8 cellular contexts compared by ENCODE assay signal in the genomic region with DNA sequence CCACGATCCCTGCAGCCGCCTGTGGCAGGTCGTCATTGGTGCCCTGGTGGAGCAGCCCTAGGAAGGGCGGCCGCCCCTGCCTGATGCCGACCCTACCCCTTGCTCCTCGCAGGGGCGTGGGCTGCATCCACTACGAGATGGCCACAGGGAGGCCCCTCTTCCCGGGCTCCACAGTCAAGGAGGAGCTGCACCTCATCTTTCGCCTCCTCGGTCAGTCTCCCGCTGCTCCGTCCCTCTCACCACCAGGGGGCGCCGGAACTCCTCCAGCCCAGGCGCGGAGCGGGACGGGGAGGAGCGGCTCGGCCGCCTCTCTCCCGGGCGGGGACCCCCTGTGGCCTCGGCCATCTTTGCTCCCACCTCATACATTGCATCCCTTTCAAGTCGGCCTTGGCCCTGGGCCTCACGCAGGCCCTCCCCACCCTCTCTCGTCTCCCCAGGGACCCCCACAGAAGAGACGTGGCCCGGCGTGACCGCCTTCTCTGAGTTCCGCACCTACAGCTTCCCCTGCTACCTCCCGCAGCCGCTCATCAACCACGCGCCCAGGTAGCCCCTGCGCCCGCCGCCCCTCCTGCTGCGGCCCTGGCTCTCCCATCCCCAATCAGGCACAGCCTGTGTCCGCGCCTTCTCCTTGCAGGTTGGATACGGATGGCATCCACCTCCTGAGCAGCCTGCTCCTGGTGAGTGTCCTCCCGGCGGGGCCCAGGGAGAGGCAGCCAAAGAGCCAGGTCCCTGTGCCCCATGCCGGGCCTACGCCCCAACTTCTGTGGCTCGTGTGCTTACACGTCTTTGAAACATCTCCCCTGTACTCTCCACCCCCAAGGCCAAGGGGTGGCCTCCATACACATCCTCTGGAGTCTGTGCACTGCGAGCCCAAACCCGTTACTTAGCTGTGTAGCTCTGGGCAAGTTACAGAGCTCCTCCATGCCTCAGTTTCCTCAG. TPM values are rescaled to one million over a fixed set of nuclear protein-coding genes. Genes with fewer than 3 reads are reported as not detected.
DNase-seq lines count a peak whose midpoint lies in the region; ATAC-seq and TF ChIP-seq lines count a peak whose summit lies in the region.

No MANE protein-coding gene starts in this region.

- peak overlapping the region in 9 of 10 donors; percentile 23 to 68 (median 62) for H3K4me3 Mint-ChIP-seq in naive thymus-derived CD4-positive, alpha-beta T cell
- H3K4me3 Mint-ChIP-seq in stimulated activated effector memory CD8-positive, alpha-beta T cell treated with anti-CD3 and anti-CD28 coated beads, Interleukin-12 subunit alpha, Interleukin-12 subunit beta, amount 100 ng/mL, for 72 hours, result peak overlapping the region; percentile 44

- no peaks in the 10 kb centered on the region for H3K9me3 Mint-ChIP-seq in naive thymus-derived CD4-positive, alpha-beta T cell
- H3K9me3 Mint-ChIP-seq in stimulated activated effector memory CD8-positive, alpha-beta T cell treated with anti-CD3 and anti-CD28 coated beads, Interleukin-12 subunit alpha, Interleukin-12 subunit beta, amount 100 ng/mL, for 72 hours, result no peaks in the 10 kb centered on the region

- H3K4me1 ChIP-seq in OCI-LY1 (ENCODE audit: insufficient read depth, low read length, severe bottlenecking), result peaks cover 8% of the 10 kb centered on the region
- H3K4me1 ChIP-seq in naive thymus-derived CD4-positive, alpha-beta T cell (ENCODE audit: control insufficient read depth in 2 of 2, insufficient read depth in 2 of 2, low read length in 2 of 2), result no peaks in the 10 kb centered on the region

- H3K27me3 ChIP-seq in OCI-LY1 (ENCODE audit: insufficient read depth, low read length), result no peaks in the 10 kb centered on the region
- no peaks in the 10 kb centered on the region for H3K27me3 ChIP-seq in naive thymus-derived CD4-positive, alpha-beta T cell (ENCODE audit: control insufficient read depth in 2 of 2, insufficient read depth in 2 of 2, low read length in 2 of 2)

- CTCF ChIA-PET in naive thymus-derived CD4-positive, alpha-beta T cell (lab: Charles Lee), result interaction anchor here (0.6 to 12.1 kb wide), 9 partner anchors 44 to 388 kb away, joined by 3 to 154 read pairs (median 4); no protein-coding TSS in a partner anchor

- no peaks in the 10 kb centered on the region for H3K36me3 ChIP-seq in OCI-LY1 (ENCODE audit: insufficient read depth, low read length)
- H3K36me3 ChIP-seq in naive thymus-derived CD4-positive, alpha-beta T cell (ENCODE audit: control insufficient read depth in 2 of 3, insufficient read depth in 3 of 3, low read length in 3 of 3), result no peaks in the 10 kb centered on the region

- peaks cover 0 to 5% (median 0%) of the 10 kb centered on the region in 5 donors for H3K27me3 Mint-ChIP-seq in naive thymus-derived CD4-positive, alpha-beta T cell

- no peaks in the 10 kb centered on the region for H3K9me2 ChIP-seq in OCI-LY1 (ENCODE audit: low read depth, low read length)

- peak overlapping the region; percentile 76 for H3K4me2 ChIP-seq in OCI-LY1 (ENCODE audit: low read length)

- H3F3A ChIP-seq in OCI-LY1 (ENCODE audit: insufficient read depth, low read length), result no peaks in the 10 kb centered on the region

- H3K9ac ChIP-seq in OCI-LY1 (ENCODE audit: low read length), result peak overlapping the region; percentile 48; the same call in 1 of the 2 replicates

- no peaks in the 10 kb centered on the region for H3K79me2 ChIP-seq in OCI-LY1 (ENCODE audit: insufficient read depth, low read length)

- H3K4me1 Mint-ChIP-seq in naive thymus-derived CD4-positive, alpha-beta T cell, result peaks cover 0 to 5% (median 0%) of the 10 kb centered on the region in 7 donors
- peaks cover 10% of the 10 kb centered on the region for H3K4me1 Mint-ChIP-seq in stimulated activated effector memory CD8-positive, alpha-beta T cell treated with anti-CD3 and anti-CD28 coated beads, Interleukin-12 subunit alpha, Interleukin-12 subunit beta, amount 100 ng/mL, for 72 hours

- no peak overlapping the region for H3K27ac ChIP-seq in OCI-LY1 (ENCODE audit: low read depth, low read length, poor library complexity, severe bottlenecking)
- no peak overlapping the region for H3K27ac ChIP-seq in naive thymus-derived CD4-positive, alpha-beta T cell (ENCODE audit: low read depth, low read length)

- H3K36me3 Mint-ChIP-seq in naive thymus-derived CD4-positive, alpha-beta T cell, result no peaks in the 10 kb centered on the region
- no peaks in the 10 kb centered on the region for H3K36me3 Mint-ChIP-seq in stimulated activated effector memory CD8-positive, alpha-beta T cell treated with anti-CD3 and anti-CD28 coated beads, Interleukin-12 subunit alpha, Interleukin-12 subunit beta, amount 100 ng/mL, for 72 hours

- POLR2A ChIA-PET in naive thymus-derived CD4-positive, alpha-beta T cell (lab: Charles Lee), result interaction anchor here (1.3 kb wide), 1 partner anchor 103 kb away, joined by 7 read pairs; a partner anchor contains a TSS

- H2AFZ ChIP-seq in OCI-LY1 (ENCODE audit: low read length), result no peak overlapping the region

- H4K20me1 ChIP-seq in OCI-LY1 (ENCODE audit: insufficient read depth, low read length), result no peaks in the 10 kb centered on the region

- peak overlapping the region in 3 of 9 donors; percentile 8 to 58 (median 56) for H3K27ac Mint-ChIP-seq in naive thymus-derived CD4-positive, alpha-beta T cell
- no peak overlapping the region for H3K27ac Mint-ChIP-seq in stimulated activated effector memory CD8-positive, alpha-beta T cell treated with anti-CD3 and anti-CD28 coated beads, Interleukin-12 subunit alpha, Interleukin-12 subunit beta, amount 100 ng/mL, for 72 hours

- TF ChIP-seq CTCF in OCI-LY1 (IDR thresholded peaks at IDR 0.05; ENCODE audit: low read length), result peak; percentile 83

- peak; percentile 73 for DNase-seq in DMS79 treated with DMSO at 0.1 percent for 48 hours (lab: John Stamatoyannopoulos, UW)
- peak; percentile 79 for DNase-seq in activated T-cell treated with anti-CD3 and anti-CD28 coated beads for 48 hours (ENCODE audit: low read depth)
- peak; percentile 58 to 90 (median 78) for DNase-seq in naive thymus-derived CD4-positive, alpha-beta T cell
- peak; percentile 87 to 93 for DNase-seq in stimulated activated effector memory CD8-positive, alpha-beta T cell treated with anti-CD3 and anti-CD28 coated beads, Interleukin-12 subunit alpha, Interleukin-12 subunit beta, amount 100 ng/mL, for 72 hours (ENCODE audit: low spot score in 2 of 2)

- H3K4me3 ChIP-seq in OCI-LY1 (ENCODE audit: low read depth, low read length, poor library complexity, severe bottlenecking), result peak overlapping the region; percentile 54
- no peak overlapping the region for H3K4me3 ChIP-seq in naive thymus-derived CD4-positive, alpha-beta T cell (ENCODE audit: low read length)

- H3K9me3 ChIP-seq in OCI-LY1 (ENCODE audit: low read length), result no peaks in the 10 kb centered on the region
- H3K9me3 ChIP-seq in naive thymus-derived CD4-positive, alpha-beta T cell (ENCODE audit: control insufficient read depth in 2 of 3, low read length in 3 of 3), result no peaks in the 10 kb centered on the region

- intact Hi-C loops in naive thymus-derived CD4-positive, alpha-beta T cell (cut with micrococcal nuclease), result loop anchor here (1.0 to 2.0 kb wide), 5 partner anchors 62 to 182 kb away; a partner anchor contains a TSS

- ATAC-seq in HG03342 (IDR thresholded peaks at IDR 0.05; ENCODE audit: unreplicated experiment) (peak; percentile 63), esophagus mucosa (peak; percentile 75), HG02852 (IDR thresholded peaks at IDR 0.05; ENCODE audit: unreplicated experiment) (no peak)
- ATAC-seq in naive thymus-derived CD4-positive, alpha-beta T cell, result peak; percentile 82
- ATAC-seq in stimulated activated effector memory CD8-positive, alpha-beta T cell treated with anti-CD3 and anti-CD28 coated beads, Interleukin-12 subunit alpha, Interleukin-12 subunit beta, amount 100 ng/mL, for 72 hours, result peak; percentile 80

RNA-seq across cellular contexts. Expression of a gene that starts 24.7 kb away (rescaled TPM):
- total RNA-seq in esophagus mucosa, result 3.5 TPM
- total RNA-seq in naive thymus-derived CD4-positive, alpha-beta T cell, result 1 to 10 TPM in 4 of 5 experiments, under 1 TPM in 1; 0.85 to 3.6 (median 3.0) TPM
- polyA plus RNA-seq in naive thymus-derived CD4-positive, alpha-beta T cell, result 1 to 10 TPM in 1 of 2 donors, under 1 TPM in 1; 0.20 to 1.8 TPM
